In the genomic region with DNA sequence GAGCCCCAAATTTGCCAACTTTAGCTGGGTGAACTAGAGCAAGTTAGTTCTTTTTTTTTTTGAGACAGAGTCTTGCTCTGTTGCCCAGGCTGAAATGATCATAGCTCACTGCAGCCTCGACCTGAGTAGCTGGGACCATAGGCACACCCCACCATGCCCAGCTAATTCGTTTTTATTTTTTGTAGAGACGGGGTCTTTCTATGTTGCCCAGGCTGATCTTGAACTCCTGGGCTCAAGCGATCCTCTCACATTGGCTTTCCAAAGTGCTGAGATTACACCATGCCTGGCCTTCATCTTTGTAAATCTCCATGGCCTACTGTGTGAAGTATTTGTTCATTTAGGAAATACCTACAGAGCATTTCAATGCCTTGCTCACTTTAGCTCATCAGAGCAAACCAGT, we compare ENCODE assay signal across 2 cellular contexts.
TF ChIP-seq lines count a peak whose summit lies in the region.

No MANE protein-coding gene starts in this region.

TF ChIP-seq in GM23338, 12 proteins besides CTCF, POLR2A, EP300 and RAD21 (continues in another document):
- TF ChIP-seq, protein P1, sequence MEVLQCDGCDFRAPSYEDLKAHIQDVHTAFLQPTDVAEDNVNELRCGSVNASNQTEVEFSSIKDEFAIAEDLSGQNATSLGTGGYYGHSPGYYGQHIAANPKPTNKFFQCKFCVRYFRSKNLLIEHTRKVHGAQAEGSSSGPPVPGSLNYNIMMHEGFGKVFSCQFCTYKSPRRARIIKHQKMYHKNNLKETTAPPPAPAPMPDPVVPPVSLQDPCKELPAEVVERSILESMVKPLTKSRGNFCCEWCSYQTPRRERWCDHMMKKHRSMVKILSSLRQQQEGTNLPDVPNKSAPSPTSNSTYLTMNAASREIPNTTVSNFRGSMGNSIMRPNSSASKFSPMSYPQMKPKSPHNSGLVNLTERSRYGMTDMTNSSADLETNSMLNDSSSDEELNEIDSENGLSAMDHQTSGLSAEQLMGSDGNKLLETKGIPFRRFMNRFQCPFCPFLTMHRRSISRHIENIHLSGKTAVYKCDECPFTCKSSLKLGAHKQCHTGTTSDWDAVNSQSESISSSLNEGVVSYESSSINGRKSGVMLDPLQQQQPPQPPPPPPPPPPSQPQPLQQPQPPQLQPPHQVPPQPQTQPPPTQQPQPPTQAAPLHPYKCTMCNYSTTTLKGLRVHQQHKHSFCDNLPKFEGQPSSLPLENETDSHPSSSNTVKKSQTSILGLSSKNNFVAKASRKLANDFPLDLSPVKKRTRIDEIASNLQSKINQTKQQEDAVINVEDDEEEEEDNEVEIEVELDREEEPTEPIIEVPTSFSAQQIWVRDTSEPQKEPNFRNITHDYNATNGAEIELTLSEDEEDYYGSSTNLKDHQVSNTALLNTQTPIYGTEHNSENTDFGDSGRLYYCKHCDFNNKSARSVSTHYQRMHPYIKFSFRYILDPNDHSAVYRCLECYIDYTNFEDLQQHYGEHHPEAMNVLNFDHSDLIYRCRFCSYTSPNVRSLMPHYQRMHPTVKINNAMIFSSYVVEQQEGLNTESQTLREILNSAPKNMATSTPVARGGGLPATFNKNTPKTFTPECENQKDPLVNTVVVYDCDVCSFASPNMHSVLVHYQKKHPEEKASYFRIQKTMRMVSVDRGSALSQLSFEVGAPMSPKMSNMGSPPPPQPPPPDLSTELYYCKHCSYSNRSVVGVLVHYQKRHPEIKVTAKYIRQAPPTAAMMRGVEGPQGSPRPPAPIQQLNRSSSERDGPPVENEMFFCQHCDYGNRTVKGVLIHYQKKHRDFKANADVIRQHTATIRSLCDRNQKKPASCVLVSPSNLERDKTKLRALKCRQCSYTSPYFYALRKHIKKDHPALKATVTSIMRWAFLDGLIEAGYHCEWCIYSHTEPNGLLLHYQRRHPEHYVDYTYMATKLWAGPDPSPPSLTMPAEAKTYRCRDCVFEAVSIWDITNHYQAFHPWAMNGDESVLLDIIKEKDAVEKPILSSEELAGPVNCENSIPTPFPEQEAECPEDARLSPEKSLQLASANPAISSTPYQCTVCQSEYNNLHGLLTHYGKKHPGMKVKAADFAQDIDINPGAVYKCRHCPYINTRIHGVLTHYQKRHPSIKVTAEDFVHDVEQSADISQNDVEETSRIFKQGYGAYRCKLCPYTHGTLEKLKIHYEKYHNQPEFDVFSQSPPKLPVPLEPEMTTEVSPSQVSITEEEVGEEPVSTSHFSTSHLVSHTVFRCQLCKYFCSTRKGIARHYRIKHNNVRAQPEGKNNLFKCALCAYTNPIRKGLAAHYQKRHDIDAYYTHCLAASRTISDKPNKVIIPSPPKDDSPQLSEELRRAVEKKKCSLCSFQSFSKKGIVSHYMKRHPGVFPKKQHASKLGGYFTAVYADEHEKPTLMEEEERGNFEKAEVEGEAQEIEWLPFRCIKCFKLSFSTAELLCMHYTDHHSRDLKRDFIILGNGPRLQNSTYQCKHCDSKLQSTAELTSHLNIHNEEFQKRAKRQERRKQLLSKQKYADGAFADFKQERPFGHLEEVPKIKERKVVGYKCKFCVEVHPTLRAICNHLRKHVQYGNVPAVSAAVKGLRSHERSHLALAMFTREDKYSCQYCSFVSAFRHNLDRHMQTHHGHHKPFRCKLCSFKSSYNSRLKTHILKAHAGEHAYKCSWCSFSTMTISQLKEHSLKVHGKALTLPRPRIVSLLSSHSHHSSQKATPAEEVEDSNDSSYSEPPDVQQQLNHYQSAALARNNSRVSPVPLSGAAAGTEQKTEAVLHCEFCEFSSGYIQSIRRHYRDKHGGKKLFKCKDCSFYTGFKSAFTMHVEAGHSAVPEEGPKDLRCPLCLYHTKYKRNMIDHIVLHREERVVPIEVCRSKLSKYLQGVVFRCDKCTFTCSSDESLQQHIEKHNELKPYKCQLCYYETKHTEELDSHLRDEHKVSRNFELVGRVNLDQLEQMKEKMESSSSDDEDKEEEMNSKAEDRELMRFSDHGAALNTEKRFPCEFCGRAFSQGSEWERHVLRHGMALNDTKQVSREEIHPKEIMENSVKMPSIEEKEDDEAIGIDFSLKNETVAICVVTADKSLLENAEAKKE (CRISPR knock-in tag; IDR thresholded peaks at IDR 0.05): no peak
- TF ChIP-seq ZNF114 (CRISPR knock-in tag; IDR thresholded peaks at IDR 0.05) (no peak), JUNB (IDR thresholded peaks at IDR 0.05; ENCODE audit: unreplicated experiment) (no peak), CREB1 (CRISPR knock-in tag; IDR thresholded peaks at IDR 0.05; ENCODE audit: low read depth) (no peak), POLR2AphosphoS5 (IDR thresholded peaks at IDR 0.05; ENCODE audit: low read depth) (no peak), NANOG (IDR thresholded peaks at IDR 0.05; ENCODE audit: borderline replicate concordance) (no peak), STAT1 (IDR thresholded peaks at IDR 0.05; ENCODE audit: unreplicated experiment) (no peak), ZNF331 (CRISPR knock-in tag; IDR thresholded peaks at IDR 0.05; ENCODE audit: low read depth) (no peak), EZH2phosphoT487 (IDR thresholded peaks at IDR 0.05; ENCODE audit: unreplicated experiment) (no peak), EZH2 (IDR thresholded peaks at IDR 0.05; ENCODE audit: low read depth, unreplicated experiment) (no peak)
- TF ChIP-seq, protein P2, sequence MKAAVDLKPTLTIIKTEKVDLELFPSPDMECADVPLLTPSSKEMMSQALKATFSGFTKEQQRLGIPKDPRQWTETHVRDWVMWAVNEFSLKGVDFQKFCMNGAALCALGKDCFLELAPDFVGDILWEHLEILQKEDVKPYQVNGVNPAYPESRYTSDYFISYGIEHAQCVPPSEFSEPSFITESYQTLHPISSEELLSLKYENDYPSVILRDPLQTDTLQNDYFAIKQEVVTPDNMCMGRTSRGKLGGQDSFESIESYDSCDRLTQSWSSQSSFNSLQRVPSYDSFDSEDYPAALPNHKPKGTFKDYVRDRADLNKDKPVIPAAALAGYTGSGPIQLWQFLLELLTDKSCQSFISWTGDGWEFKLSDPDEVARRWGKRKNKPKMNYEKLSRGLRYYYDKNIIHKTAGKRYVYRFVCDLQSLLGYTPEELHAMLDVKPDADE (IDR thresholded peaks at IDR 0.05): no peak

TF ChIP-seq in WTC11, 78 proteins besides CTCF, POLR2A, EP300 and RAD21:
- TF ChIP-seq ZNF121 (CRISPR knock-in tag; IDR thresholded peaks at IDR 0.05) (peak; percentile 52; the same call in 1 of the 2 replicates), CBFB (CRISPR knock-in tag; IDR thresholded peaks at IDR 0.05; ENCODE audit: low read depth) (no peak), CREB1 (CRISPR knock-in tag; IDR thresholded peaks at IDR 0.05) (no peak), ATF1 (CRISPR knock-in tag; IDR thresholded peaks at IDR 0.05) (no peak), NR3C1 (CRISPR knock-in tag; conservative IDR thresholded peaks at IDR 0.05; ENCODE audit: low read depth) (no peak), KAT7 (CRISPR knock-in tag; IDR thresholded peaks at IDR 0.05; ENCODE audit: borderline replicate concordance) (no peak)
- TF ChIP-seq, protein P3, sequence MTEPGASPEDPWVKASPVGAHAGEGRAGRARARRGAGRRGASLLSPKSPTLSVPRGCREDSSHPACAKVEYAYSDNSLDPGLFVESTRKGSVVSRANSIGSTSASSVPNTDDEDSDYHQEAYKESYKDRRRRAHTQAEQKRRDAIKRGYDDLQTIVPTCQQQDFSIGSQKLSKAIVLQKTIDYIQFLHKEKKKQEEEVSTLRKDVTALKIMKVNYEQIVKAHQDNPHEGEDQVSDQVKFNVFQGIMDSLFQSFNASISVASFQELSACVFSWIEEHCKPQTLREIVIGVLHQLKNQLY (CRISPR knock-in tag; IDR thresholded peaks at IDR 0.05): no peak
TF ChIP-seq in WTC11: peak in this region for 1.
